ENCODE assay signal across 8 cellular contexts in genomic region chr14:83534995-83535394, GRCh38.
"Had no signal": no experiment of that assay in that cellular context is flagged by ENCODE, and none has a peak within 500 bp of the region (broad histone marks: within the 10 kb centered on the region; RNA-seq: fewer than 3 reads in every experiment).

No MANE protein-coding gene starts in this region.

- H3K27ac ChIP-seq: HL-60, KMS-11 had no signal

- DNase-seq: IMR-90, KBM-7, KG1 had no signal

- ATAC-seq: HepG2, K562 had no signal

- FAIRE-seq: HepG2, HTR-8/SVneo, K562 had no signal

- H3K4me2 ChIP-seq: KMS-11 had no signal

- H3K4me3 ChIP-seq: K562 had no signal

- H3K9ac ChIP-seq: KMS-11 had no signal
